In genomic region chr1:225907341-225907740, GRCh38 we compare ENCODE assay signal across 17 cellular contexts. TPM values are rescaled to one million over a fixed set of nuclear protein-coding genes. Genes with fewer than 3 reads are reported as not detected.
DNase-seq lines count a peak whose midpoint lies in the region; TF ChIP-seq lines count a peak whose summit lies in the region.
"Had no signal": no experiment of that assay in that cellular context is flagged by ENCODE, and none has a peak within 500 bp of the region (broad histone marks: within the 10 kb centered on the region; RNA-seq: fewer than 3 reads in every experiment).

No MANE protein-coding gene starts in this region.

- H3T11ph ChIP-seq in H9 (ENCODE audit: low read length) = no peak overlapping the region

- H3K4me3 ChIP-seq in endodermal cell (ENCODE audit: low read length) (no peak overlapping the region), osteoblast (ENCODE audit: insufficient read depth, low read length) (no peak overlapping the region), sigmoid colon (no peak overlapping the region)
- H3K4me3 ChIP-seq: BLaER1 treated with 17β-estradiol and CSF1 and Interleukin-3, amounts not matched to agents 10 nM and 100 nM had no signal

- H4K5ac ChIP-seq in H9 (ENCODE audit: insufficient read length, low read depth, low read length) = no peak overlapping the region

- H2BK5ac ChIP-seq in H9 (ENCODE audit: insufficient read length, low read length) = no peak overlapping the region

- no peak overlapping the region for H3K23ac ChIP-seq in H9 (ENCODE audit: insufficient read length, low read depth, low read length)

- H3K56ac ChIP-seq in H9 (ENCODE audit: insufficient read length, low read depth, low read length) = no peak overlapping the region

- H2BK20ac ChIP-seq in H9 (ENCODE audit: low read depth, low read length, poor library complexity, severe bottlenecking) = no peak overlapping the region

- H4K20me1 ChIP-seq in H9 (ENCODE audit: control insufficient read depth, insufficient read depth, insufficient read length) (no peaks in the 10 kb centered on the region), osteoblast (ENCODE audit: insufficient read depth, low read length) (no peaks in the 10 kb centered on the region)
- H4K20me1 ChIP-seq: BLaER1 treated with 17β-estradiol and CSF1 and Interleukin-3, amounts not matched to agents 10 nM and 100 nM had no signal

- WGBS in H9 (ENCODE audit: extremely low coverage, insufficient read length, low lambda C conversion rate) = no CpG with 5 or more reads among the region's 7 CpGs
- 90 to 92% methylated on average over 6 to 7 of the region's 7 CpGs for WGBS in endodermal cell (ENCODE audit: insufficient coverage in 1 of 2, insufficient read length in 1 of 2), 2 experiments
- 95 to 96% methylated on average over 7 of the region's 7 CpGs for WGBS in sigmoid colon, 2 donors

- no peak overlapping the region for H4K91ac ChIP-seq in H9 (ENCODE audit: insufficient read length, low read depth, low read length)

- H3K79me2 ChIP-seq in H9 (ENCODE audit: insufficient read depth, low read length) (no peaks in the 10 kb centered on the region), osteoblast (ENCODE audit: insufficient read depth, low read length) (no peaks in the 10 kb centered on the region)

- H2AFZ ChIP-seq in H9 (ENCODE audit: low read length) = no peak overlapping the region
- H2AFZ ChIP-seq in osteoblast (ENCODE audit: low read length) = no peak overlapping the region

- peak overlapping the region; percentile 31; the same call in 1 of the 2 replicates for H3K14ac ChIP-seq in H9 (ENCODE audit: insufficient read depth, low read length)

- no peaks in the 10 kb centered on the region; the same call in 1 of the 2 replicates for H3K4me1 ChIP-seq in H9 (ENCODE audit: insufficient read depth, low read length)
- peaks cover 20% of the 10 kb centered on the region for H3K4me1 ChIP-seq in endodermal cell (ENCODE audit: control insufficient read depth, insufficient read depth, low read length)
- peaks cover 4% of the 10 kb centered on the region for H3K4me1 ChIP-seq in osteoblast (ENCODE audit: insufficient read depth, low read length)
- peaks cover 0 to 11% (median 9%) of the 10 kb centered on the region in 4 donors for H3K4me1 ChIP-seq in sigmoid colon

- peak overlapping the region in 2 of 7 donors; percentile 23 to 30 for H3K27ac Mint-ChIP-seq in CD14-positive monocyte
- H3K27ac Mint-ChIP-seq in H9 = 0 out of 7 replicates have a peak overlapping the region, but pooled peaks of 1 of the 3 experiments have one; percentile 16
- peak overlapping the region; percentile 65 for H3K27ac Mint-ChIP-seq in endodermal cell
- H3K27ac Mint-ChIP-seq: HFFc6 had no signal

- TF ChIP-seq EP300 in sigmoid colon (IDR thresholded peaks at IDR 0.05) = no peak

- H3K4me3 Mint-ChIP-seq in CD14-positive monocyte = no peak overlapping the region
- no peak overlapping the region for H3K4me3 Mint-ChIP-seq in H9
- H3K4me3 Mint-ChIP-seq in endodermal cell = no peak overlapping the region
- H3K4me3 Mint-ChIP-seq: CD4-positive, alpha-beta memory T cell; HFFc6 had no signal

- H3K9me3 Mint-ChIP-seq in CD14-positive monocyte = peaks cover 0 to 3% (median 0%) of the 10 kb centered on the region in 7 donors
- H3K9me3 Mint-ChIP-seq in H9 = no peaks in the 10 kb centered on the region
- H3K9me3 Mint-ChIP-seq in endodermal cell = peaks cover 5% of the 10 kb centered on the region
- H3K9me3 Mint-ChIP-seq: HFFc6 had no signal

- H3K36me3 ChIP-seq in endodermal cell (ENCODE audit: control insufficient read depth, insufficient read depth, low read length) (no peaks in the 10 kb centered on the region), osteoblast (ENCODE audit: insufficient read depth, low read length) (no peaks in the 10 kb centered on the region), sigmoid colon (no peaks in the 10 kb centered on the region)

- H3K27me3 Mint-ChIP-seq in CD14-positive monocyte (ENCODE audit: low read depth in 3 of 3) = peaks cover 0 to 2% (median 0%) of the 10 kb centered on the region in 3 donors
- H3K27me3 Mint-ChIP-seq in H9 (ENCODE audit: low read depth) = peaks cover 5% of the 10 kb centered on the region
- H3K27me3 Mint-ChIP-seq in endodermal cell (ENCODE audit: insufficient read depth) = no peaks in the 10 kb centered on the region
- H3K27me3 Mint-ChIP-seq: CD4-positive, alpha-beta memory T cell had no signal

- H3K36me3 Mint-ChIP-seq in CD14-positive monocyte (peaks cover 2 to 4% of the 10 kb centered on the region in 2 donors), H9 (ENCODE audit: insufficient read depth in 1 of 3, low read depth in 3 of 3) (no peaks in the 10 kb centered on the region), endodermal cell (ENCODE audit: low read depth) (no peaks in the 10 kb centered on the region)
- H3K36me3 Mint-ChIP-seq: CD4-positive, alpha-beta memory T cell had no signal

- no peak overlapping the region for H3K18ac ChIP-seq in H9 (ENCODE audit: insufficient read length, low read depth, low read length)

- H3K4me1 Mint-ChIP-seq in CD14-positive monocyte (no peaks in the 10 kb centered on the region), H9 (peaks cover 18 to 23% of the 10 kb centered on the region in 2 experiments), endodermal cell (peaks cover 49% of the 10 kb centered on the region)

- no peak overlapping the region for H4K8ac ChIP-seq in H9 (replicated peaks; ENCODE audit: insufficient read length, low read depth, low read length)

- DNase-seq in CD14-positive monocyte (ENCODE audit: low spot score) (peak; percentile 12), H9 (no peak), endodermal cell (peak; percentile 44), osteoblast (ENCODE audit: insufficient read length, low spot score, missing footprints) (peak; percentile 27), substantia nigra (lab: John Stamatoyannopoulos, UW) (no peak), sigmoid colon (no peak), NCI-H2081 (lab: John Stamatoyannopoulos, UW) (no peak)
- DNase-seq: ACHN; CD4-positive, alpha-beta memory T cell; DND-41; GDM1; GOT3; HCEC 1CT; HFFc6 had no signal

- H3K27ac ChIP-seq in H9 (ENCODE audit: insufficient read length, low read depth, low read length) = no peak overlapping the region
- no peak overlapping the region for H3K27ac ChIP-seq in endodermal cell (ENCODE audit: low read depth, low read length)
- no peak overlapping the region for H3K27ac ChIP-seq in osteoblast (ENCODE audit: low read depth, low read length)
- no peak overlapping the region for H3K27ac ChIP-seq in substantia nigra (ENCODE audit: low read depth, low read length, poor library complexity, severe bottlenecking)
- no peak overlapping the region for H3K27ac ChIP-seq in sigmoid colon
- H3K27ac ChIP-seq: BLaER1 treated with 17β-estradiol and CSF1 and Interleukin-3, amounts not matched to agents 10 nM and 100 nM had no signal

- H2BK120ac ChIP-seq in H9 (ENCODE audit: low read depth, low read length, poor library complexity, severe bottlenecking) = no peak overlapping the region

- H3K23me2 ChIP-seq in H9 (ENCODE audit: insufficient read length, low read depth, low read length, poor library complexity, severe bottlenecking) = no peaks in the 10 kb centered on the region

- no peak overlapping the region for H2BK12ac ChIP-seq in H9 (ENCODE audit: insufficient read length, low read depth, low read length)

- TF ChIP-seq CTCF in CD14-positive monocyte (IDR thresholded peaks at IDR 0.05) (no peak), H9 (conservative IDR thresholded peaks at IDR 0.05) (no peak), endodermal cell (conservative IDR thresholded peaks at IDR 0.05) (no peak), osteoblast (IDR thresholded peaks at IDR 0.05; ENCODE audit: extremely low read depth, low read depth, low read length) (no peak), sigmoid colon (IDR thresholded peaks at IDR 0.05) (no peak)

- H2BK15ac ChIP-seq in H9 (ENCODE audit: low read depth, low read length) = no peak overlapping the region

- no peak for TF ChIP-seq POLR2A in sigmoid colon (IDR thresholded peaks at IDR 0.05)

- H3K27me3 ChIP-seq in H9 (ENCODE audit: insufficient read depth, low read length) = no peaks in the 10 kb centered on the region
- no peaks in the 10 kb centered on the region for H3K27me3 ChIP-seq in endodermal cell (ENCODE audit: control insufficient read depth, insufficient read depth, low read length, poor library complexity, severe bottlenecking)
- no peaks in the 10 kb centered on the region for H3K27me3 ChIP-seq in osteoblast (ENCODE audit: insufficient read depth, low read length)
- no peaks in the 10 kb centered on the region for H3K27me3 ChIP-seq in sigmoid colon
- H3K27me3 ChIP-seq: BLaER1 treated with 17β-estradiol and CSF1 and Interleukin-3, amounts not matched to agents 10 nM and 100 nM had no signal

- no peak overlapping the region for H2AK5ac ChIP-seq in H9 (ENCODE audit: insufficient read length, low read length)

- H3K9me3 ChIP-seq in H9 (ENCODE audit: control insufficient read depth, low read depth, low read length) (no peaks in the 10 kb centered on the region), endodermal cell (ENCODE audit: control insufficient read depth, low read length) (no peaks in the 10 kb centered on the region), osteoblast (ENCODE audit: low read depth, low read length) (no peaks in the 10 kb centered on the region), sigmoid colon (no peaks in the 10 kb centered on the region)

- H3K9ac ChIP-seq in H9 (ENCODE audit: extremely low read depth, insufficient read length, low read length) (no peak overlapping the region), endodermal cell (ENCODE audit: extremely low read depth, low read length, poor library complexity, severe bottlenecking) (no peak overlapping the region)
- H3K9ac ChIP-seq: BLaER1 treated with 17β-estradiol and CSF1 and Interleukin-3, amounts not matched to agents 10 nM and 100 nM had no signal

- intact Hi-C loops in CD14-positive monocyte (cut with micrococcal nuclease) = no loop called here
- intact Hi-C loops in sigmoid colon (cut with DNase I) = no loop called here

- no peak overlapping the region for H3K4me2 ChIP-seq in H9 (ENCODE audit: insufficient read depth, insufficient read length, low read length)
- no peak overlapping the region for H3K4me2 ChIP-seq in osteoblast (ENCODE audit: insufficient read depth, low read length)

- no peak overlapping the region for H3K4ac ChIP-seq in H9 (ENCODE audit: low read depth, low read length)

- no peaks in the 10 kb centered on the region for H3K79me1 ChIP-seq in H9 (ENCODE audit: insufficient read depth, low read depth, low read length, poor library complexity, severe bottlenecking)

RNA-seq across cellular contexts. Expression of gene PYCR2, which starts 16.7 kb away (rescaled TPM):
- polyA plus RNA-seq in CD14-positive monocyte = 10 to 100 TPM; 21.4 to 26.6 TPM
- 104 TPM in 2 replicates for total RNA-seq in H9 (2021)
- total RNA-seq in endodermal cell = 100 to 1,000 TPM in 1 of 2 donors, 10 to 100 TPM in 1; 94.5 to 101 TPM
- polyA plus RNA-seq in endodermal cell (2013, experiment 1 of 2) = 74.6 TPM
- polyA plus RNA-seq in endodermal cell (2013, experiment 2 of 2) = 71.4 TPM
- 25.9 and 29.0 TPM in 2 replicates for total RNA-seq in osteoblast
- total RNA-seq in sigmoid colon = 10 to 100 TPM; 31.0 to 40.5 (median 34.0) TPM
- polyA plus RNA-seq in sigmoid colon = 10 to 100 TPM; 33.8 to 74.4 (median 36.0) TPM

RNA-seq across cellular contexts. Expression of gene LEFTY1, which starts 18.4 kb away (rescaled TPM):
- polyA plus RNA-seq in CD14-positive monocyte (not detected), sigmoid colon (100 to 1,000 TPM in 1 of 3 donors, 10 to 100 TPM in 2; 14.4 to 120 (median 46.2) TPM)
- total RNA-seq in H9 (2021) (102 and 107 TPM in 2 replicates), endodermal cell (100 to 1,000 TPM in 1 of 2 donors, 10 to 100 TPM in 1; 76.0 to 660 TPM), osteoblast (under 0.01 TPM in 1 of 2 replicates, not detected in the other), sigmoid colon (not detected)
- polyA plus RNA-seq in endodermal cell (2013, experiment 1 of 2) = 184 TPM
- 274 TPM for polyA plus RNA-seq in endodermal cell (2013, experiment 2 of 2)
- total RNA-seq: A172, HFFc6, HT1080 had no signal
- polyA plus RNA-seq: CD4-positive, alpha-beta memory T cell had no signal

RNA-seq across cellular contexts. Expression of gene TMEM63A, which starts 25.2 kb away (rescaled TPM):
- 1 to 10 TPM; 3.0 to 5.8 TPM for polyA plus RNA-seq in CD14-positive monocyte
- total RNA-seq in H9 (2021) = 75.7 and 80.7 TPM in 2 replicates
- 100 to 1,000 TPM; 194 to 232 TPM for total RNA-seq in endodermal cell
- polyA plus RNA-seq in endodermal cell (2013, experiment 1 of 2) = 34.7 TPM
- polyA plus RNA-seq in endodermal cell (2013, experiment 2 of 2) = 38.8 TPM
- total RNA-seq in osteoblast = 23.2 and 31.5 TPM in 2 replicates
- 10 to 100 TPM; 25.3 to 94.4 (median 36.9) TPM for total RNA-seq in sigmoid colon
- 100 to 1,000 TPM in 1 of 3 donors, 1 to 10 TPM in 2; 3.0 to 103 (median 5.5) TPM for polyA plus RNA-seq in sigmoid colon

RNA-seq across cellular contexts. Expression of gene LEFTY2, which starts 33.7 kb away (rescaled TPM):
- polyA plus RNA-seq in CD14-positive monocyte = not detected
- 16.3 and 16.9 TPM in 2 replicates for total RNA-seq in H9 (2021)
- 100 to 1,000 TPM; 272 to 938 TPM for total RNA-seq in endodermal cell
- polyA plus RNA-seq in endodermal cell (2013, experiment 1 of 2) = 318 TPM
- 376 TPM for polyA plus RNA-seq in endodermal cell (2013, experiment 2 of 2)
- total RNA-seq in osteoblast = not detected in 2 replicates
- 1 to 10 TPM in 2 of 4 donors, under 1 TPM in 1, not detected in 1; 0.71 to 5.0 (median 1.1) TPM for total RNA-seq in sigmoid colon
- 10 to 100 TPM in 1 of 3 donors, not detected in 2; 15.6 TPM for polyA plus RNA-seq in sigmoid colon
- total RNA-seq: A172; CD4-positive, alpha-beta memory T cell; HFFc6; HT1080 had no signal
- polyA plus RNA-seq: CD4-positive, alpha-beta memory T cell had no signal

Comparison
In these comparisons a context has a peak if more than half of its experiments do, and no peak if none do; other contexts are left out.
1. DNase-seq: peak in CD14-positive monocyte (single experiment), endodermal cell (single experiment) and osteoblast (single experiment); none in H9 (single experiment), substantia nigra (0 of 49), sigmoid colon (single experiment) and NCI-H2081 (0 of 2).
2. RNA of gene LEFTY1, which starts 18.4 kb away (total RNA-seq): 76.0 to 660 TPM in endodermal cell and 102 to 107 TPM in H9; under 0.01 TPM in osteoblast and not detected in sigmoid colon; every median in the first group is over 10 times any median in the second.